Comparison of ENCODE assay signal across 1 cellular context in the genomic region with DNA sequence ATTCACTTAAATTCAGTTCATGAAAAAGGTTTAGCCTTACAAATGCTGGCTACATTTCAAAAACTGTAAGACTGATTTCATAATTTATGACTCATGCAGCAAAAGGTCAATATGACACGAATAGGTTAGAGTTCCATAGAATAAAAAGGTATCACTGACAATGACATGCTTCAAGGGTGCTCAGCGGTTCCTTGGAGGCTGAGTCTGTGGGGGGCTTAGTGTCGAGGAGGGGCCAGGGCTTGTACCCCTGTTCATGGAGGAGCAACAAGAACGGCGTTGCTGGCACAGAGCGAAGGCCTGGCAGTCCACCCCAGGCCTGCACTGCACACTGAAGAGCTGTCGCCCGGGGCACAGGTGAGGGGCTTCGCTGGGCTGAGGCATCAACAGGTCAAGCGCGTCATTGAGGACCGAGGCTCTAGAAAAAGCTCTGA.
TF ChIP-seq lines count a peak whose summit lies in the region.

No MANE protein-coding gene starts in this region.

TF ChIP-seq in HCT116, 20 proteins besides CTCF, POLR2A, EP300 and RAD21 (continued from another document):
- TF ChIP-seq, protein P1, sequence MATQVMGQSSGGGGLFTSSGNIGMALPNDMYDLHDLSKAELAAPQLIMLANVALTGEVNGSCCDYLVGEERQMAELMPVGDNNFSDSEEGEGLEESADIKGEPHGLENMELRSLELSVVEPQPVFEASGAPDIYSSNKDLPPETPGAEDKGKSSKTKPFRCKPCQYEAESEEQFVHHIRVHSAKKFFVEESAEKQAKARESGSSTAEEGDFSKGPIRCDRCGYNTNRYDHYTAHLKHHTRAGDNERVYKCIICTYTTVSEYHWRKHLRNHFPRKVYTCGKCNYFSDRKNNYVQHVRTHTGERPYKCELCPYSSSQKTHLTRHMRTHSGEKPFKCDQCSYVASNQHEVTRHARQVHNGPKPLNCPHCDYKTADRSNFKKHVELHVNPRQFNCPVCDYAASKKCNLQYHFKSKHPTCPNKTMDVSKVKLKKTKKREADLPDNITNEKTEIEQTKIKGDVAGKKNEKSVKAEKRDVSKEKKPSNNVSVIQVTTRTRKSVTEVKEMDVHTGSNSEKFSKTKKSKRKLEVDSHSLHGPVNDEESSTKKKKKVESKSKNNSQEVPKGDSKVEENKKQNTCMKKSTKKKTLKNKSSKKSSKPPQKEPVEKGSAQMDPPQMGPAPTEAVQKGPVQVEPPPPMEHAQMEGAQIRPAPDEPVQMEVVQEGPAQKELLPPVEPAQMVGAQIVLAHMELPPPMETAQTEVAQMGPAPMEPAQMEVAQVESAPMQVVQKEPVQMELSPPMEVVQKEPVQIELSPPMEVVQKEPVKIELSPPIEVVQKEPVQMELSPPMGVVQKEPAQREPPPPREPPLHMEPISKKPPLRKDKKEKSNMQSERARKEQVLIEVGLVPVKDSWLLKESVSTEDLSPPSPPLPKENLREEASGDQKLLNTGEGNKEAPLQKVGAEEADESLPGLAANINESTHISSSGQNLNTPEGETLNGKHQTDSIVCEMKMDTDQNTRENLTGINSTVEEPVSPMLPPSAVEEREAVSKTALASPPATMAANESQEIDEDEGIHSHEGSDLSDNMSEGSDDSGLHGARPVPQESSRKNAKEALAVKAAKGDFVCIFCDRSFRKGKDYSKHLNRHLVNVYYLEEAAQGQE (IDR thresholded peaks at IDR 0.05; ENCODE audit: low read depth): no peak
